In genomic region chr1:160062134-160062533, GRCh38 we compare ENCODE assay signal across 24 cellular contexts. TPM values are rescaled to one million over a fixed set of nuclear protein-coding genes. Genes with fewer than 3 reads are reported as not detected.
DNase-seq lines count a peak whose midpoint lies in the region; ATAC-seq, FAIRE-seq and TF ChIP-seq lines count a peak whose summit lies in the region.
"Had no signal": no experiment of that assay in that cellular context is flagged by ENCODE, and none has a peak within 500 bp of the region (broad histone marks: within the 10 kb centered on the region; RNA-seq: fewer than 3 reads in every experiment).

No MANE protein-coding gene starts in this region.

- H3K9ac ChIP-seq in HepG2 (ENCODE audit: insufficient read depth, low read depth, low read length) = no peak overlapping the region
- H3K9ac ChIP-seq in kidney (ENCODE audit: low read length in 2 of 2) = no peak overlapping the region
- H3K9ac ChIP-seq: BLaER1 treated with 17β-estradiol and CSF1 and Interleukin-3, amounts not matched to agents 10 nM and 100 nM; parathyroid adenoma had no signal

- H3K79me2 ChIP-seq in HepG2 (ENCODE audit: insufficient read depth, low read length) = no peaks in the 10 kb centered on the region
- H3K79me2 ChIP-seq: parathyroid adenoma had no signal

- H3K27ac ChIP-seq in HepG2 (ENCODE audit: extremely low read length, insufficient read depth, low read length) (no peak overlapping the region), right lobe of liver (no peak overlapping the region), kidney (ENCODE audit: low read depth in 2 of 2, low read length in 2 of 2) (peak overlapping the region; percentile 66 to 72), temporal lobe (ENCODE audit: low read depth, low read length) (peak overlapping the region; percentile 98)
- H3K27ac ChIP-seq: ascending aorta; BLaER1 treated with 17β-estradiol and CSF1 and Interleukin-3, amounts not matched to agents 10 nM and 100 nM; parathyroid adenoma; SK-N-MC had no signal

- peaks cover 80% of the 10 kb centered on the region for H3K4me1 ChIP-seq in HepG2 (ENCODE audit: insufficient read depth, low read length)
- H3K4me1 ChIP-seq in right lobe of liver = no peaks in the 10 kb centered on the region
- H3K4me1 ChIP-seq in kidney (ENCODE audit: control insufficient read depth in 1 of 2, insufficient read depth in 1 of 2, low read depth in 1 of 2, low read length in 2 of 2) = peaks cover 4 to 14% of the 10 kb centered on the region in 2 donors
- H3K4me1 ChIP-seq: ascending aorta; BLaER1 treated with 17β-estradiol and CSF1 and Interleukin-3, amounts not matched to agents 10 nM and 100 nM; parathyroid adenoma had no signal

- CTCF ChIA-PET in HepG2 (lab: Yijun Ruan, JAX; ENCODE audit: low intra/inter-chr PET ratio, low total read pairs) = no interaction called here

- BruUV-seq in HepG2 (replicated peaks; lab: Mats Ljungman, UMichigan) = no TSS peak

- intact Hi-C loops in HepG2 (cut with micrococcal nuclease; ENCODE audit: unreplicated experiment) = no loop called here
- intact Hi-C loops in right lobe of liver (cut with DNase I) = no loop called here
- intact Hi-C loops in kidney (cut with DNase I) = no loop called here

- H3K9me3 ChIP-seq in HepG2 (ENCODE audit: low read length) (no peaks in the 10 kb centered on the region), right lobe of liver (no peaks in the 10 kb centered on the region), kidney (ENCODE audit: control insufficient read depth in 1 of 2, low read length in 2 of 2) (no peaks in the 10 kb centered on the region)
- H3K9me3 ChIP-seq: ascending aorta; BLaER1 treated with 17β-estradiol and CSF1 and Interleukin-3, amounts not matched to agents 10 nM and 100 nM; spleen had no signal

- FAIRE-seq in HepG2 (lab: Jason Lieb, UNC) (no peak), kidney (lab: Jason Lieb, UNC) (no peak)
- FAIRE-seq: keratinocyte, urothelium cell line had no signal

- WGBS in HepG2 (ENCODE audit: low lambda C conversion rate) = 80% methylated on average over 1 of the region's 7 CpGs
- whole genome bisulfite sequencing in right lobe of liver (ENCODE audit: insufficient coverage, low coverage, low lambda C conversion rate, missing lambda C conversion rate) = 54% methylated on average over 4 of the region's 7 CpGs

- TF ChIP-seq CTCF in HepG2 (CRISPR knock-in tag; IDR thresholded peaks at IDR 0.05) = no peak
- no peak for TF ChIP-seq CTCF in right lobe of liver (IDR thresholded peaks at IDR 0.05)
- no peak for TF ChIP-seq CTCF in kidney (IDR thresholded peaks at IDR 0.05; ENCODE audit: borderline replicate concordance, extremely low read depth, insufficient read depth)

- no peak for ATAC-seq in HepG2
- ATAC-seq in right lobe of liver = no peak
- ATAC-seq in HG03045 (IDR thresholded peaks at IDR 0.05; ENCODE audit: unreplicated experiment) = no peak
- no peak for ATAC-seq in HG03039 (IDR thresholded peaks at IDR 0.05; ENCODE audit: unreplicated experiment)
- ATAC-seq: PC-3; stimulated activated memory B cell treated with anti-CD40 and anti-IgM and Interleukin-4, amounts not matched to agents 10 μg/mL and 1 μg/mL and 100 μg/mL, for 72 hours had no signal

- TF ChIP-seq POLR2A in HepG2 (IDR thresholded peaks at IDR 0.05; ENCODE audit: insufficient read depth in 1 of 2, low read depth in 2 of 2, low read length in 2 of 2) = no peak
- no peak for TF ChIP-seq POLR2A in right lobe of liver (IDR thresholded peaks at IDR 0.05)

- H3K4me2 ChIP-seq in HepG2 (ENCODE audit: low read depth, low read length) = no peak overlapping the region
- H3K4me2 ChIP-seq: BLaER1 treated with 17β-estradiol and CSF1 and Interleukin-3, amounts not matched to agents 10 nM and 100 nM had no signal

- no peak for TF ChIP-seq EP300 in HepG2 (IDR thresholded peaks at IDR 0.05; ENCODE audit: low read depth in 2 of 2, low read length in 2 of 2)
- TF ChIP-seq EP300 in HepG2 (CRISPR knock-in tag; IDR thresholded peaks at IDR 0.05; ENCODE audit: borderline replicate concordance) = no peak

- H3K36me3 ChIP-seq in HepG2 (replicated peaks in 1 of 2; ENCODE audit: control insufficient read depth in 1 of 2, insufficient read depth in 2 of 2, low read length in 2 of 2) = no peaks in the 10 kb centered on the region
- H3K36me3 ChIP-seq in right lobe of liver = no peaks in the 10 kb centered on the region
- H3K36me3 ChIP-seq in kidney (ENCODE audit: control insufficient read depth in 1 of 2, insufficient read depth in 2 of 2, low read length in 2 of 2) = no peaks in the 10 kb centered on the region
- H3K36me3 ChIP-seq: ascending aorta; BLaER1 treated with 17β-estradiol and CSF1 and Interleukin-3, amounts not matched to agents 10 nM and 100 nM; spleen had no signal

- POLR2A ChIA-PET in HepG2 (lab: Yijun Ruan, JAX) = interaction anchor here (3.0 kb wide), 1 partner anchor 8 kb away, joined by 15 read pairs; no protein-coding TSS in a partner anchor

- DNase-seq in HepG2 (ENCODE audit: low spot score) = no peak
- DNase-seq in right lobe of liver = no peak
- no peak for DNase-seq in kidney
- DNase-seq: 8988T, activated gamma-delta T cell, DMS153, Karpas-422, NCI-H1105, PC-3, spleen, T1000 had no signal

- no peak for TF ChIP-seq RAD21 in HepG2 (CRISPR knock-in tag; IDR thresholded peaks at IDR 0.05)

- H3K4me3 ChIP-seq in HepG2 (replicated peaks in 1 of 3; ENCODE audit: insufficient read depth in 1 of 3, low read depth in 2 of 3, low read length in 3 of 3) (no peak overlapping the region), right lobe of liver (no peak overlapping the region), kidney (ENCODE audit: low read length in 2 of 2) (no peak overlapping the region)
- H3K4me3 ChIP-seq: ascending aorta; BLaER1 treated with 17β-estradiol and CSF1 and Interleukin-3, amounts not matched to agents 10 nM and 100 nM; SK-N-MC; spleen had no signal

- in situ Hi-C loops in HepG2 (cut with HindIII; ENCODE audit: extremely low pct_ligation_motif_present, low pct_unique_long_range_greater_than_20kb) = no loop called here

- H2AFZ ChIP-seq in HepG2 (ENCODE audit: low read length) = no peak overlapping the region
- H2AFZ ChIP-seq: parathyroid adenoma had no signal

- H4K20me1 ChIP-seq in HepG2 (ENCODE audit: insufficient read depth, low read length) = no peaks in the 10 kb centered on the region

- H3K27me3 ChIP-seq in HepG2 (ENCODE audit: control insufficient read depth in 1 of 2, insufficient read depth in 2 of 2, low read length in 2 of 2) (no peaks in the 10 kb centered on the region), right lobe of liver (no peaks in the 10 kb centered on the region)
- H3K27me3 ChIP-seq: ascending aorta; BLaER1 treated with 17β-estradiol and CSF1 and Interleukin-3, amounts not matched to agents 10 nM and 100 nM had no signal

RNA-seq across cellular contexts. Expression of gene KCNJ10, which starts 7.8 kb away (rescaled TPM):
- 4.1 and 4.4 TPM in 2 replicates for total RNA-seq in HepG2 (2016; rRNA removed; fragmentation: Illumina TruSeq; extraction: Trizol)
- total RNA-seq in HepG2 (2016; cell fraction: cytosol; rRNA removed; fragmentation: Illumina TruSeq; extraction: Trizol; ENCODE audit: low read depth) = 1.3 and 1.6 TPM in 2 replicates
- 3.2 and 4.0 TPM in 2 replicates for total RNA-seq in HepG2 (2016; cell fraction: insoluble cytoplasmic fraction; rRNA removed; fragmentation: Illumina TruSeq; extraction: Trizol)
- 3.8 and 4.4 TPM in 2 replicates for total RNA-seq in HepG2 (2016; cell fraction: membrane; rRNA removed; fragmentation: Illumina TruSeq; extraction: Trizol)
- total RNA-seq in HepG2 (2016; cell fraction: nucleus; rRNA removed; fragmentation: Illumina TruSeq; extraction: Trizol) = 8.4 and 9.2 TPM in 2 replicates
- polyA plus RNA-seq in HepG2 (2011; rRNA removed) = 9.9 and 10.3 TPM in 2 replicates
- 5.4 and 7.7 TPM in 2 replicates for polyA plus RNA-seq in HepG2 (2011; cell fraction: cytosol; rRNA removed)
- 16.5 and 20.7 TPM in 2 replicates for polyA plus RNA-seq in HepG2 (2011; cell fraction: nucleus; rRNA removed)
- 3.2 and 4.8 TPM in 2 replicates for polyA plus RNA-seq in HepG2 (2012)
- polyA plus RNA-seq in HepG2 (2016; cell fraction: cytosol; fragmentation: Illumina TruSeq; extraction: Trizol; ENCODE audit: low read depth) = 1.4 and 1.8 TPM in 2 replicates
- polyA plus RNA-seq in HepG2 (2016; cell fraction: insoluble cytoplasmic fraction; fragmentation: Illumina TruSeq; extraction: Trizol; ENCODE audit: low read depth) = 6.3 and 7.5 TPM in 2 replicates
- 3.7 and 3.9 TPM in 2 replicates for polyA plus RNA-seq in HepG2 (2016; cell fraction: membrane; fragmentation: Illumina TruSeq; extraction: Trizol; ENCODE audit: low read depth)
- 20.4 and 22.0 TPM in 2 replicates for polyA plus RNA-seq in HepG2 (2016; cell fraction: nucleus; fragmentation: Illumina TruSeq; extraction: Trizol; ENCODE audit: insufficient read depth, low read depth)
- polyA minus RNA-seq in HepG2 (2011; rRNA and poly(A)+ RNA removed; ENCODE audit: low replicate concordance) = 34.8 TPM in 1 of 2 replicates, not detected in the other
- 4.8 and 5.5 TPM in 2 replicates for polyA minus RNA-seq in HepG2 (2011; cell fraction: cytosol; rRNA and poly(A)+ RNA removed)
- polyA minus RNA-seq in HepG2 (2011; cell fraction: nucleus; rRNA and poly(A)+ RNA removed) = 6.7 and 8.1 TPM in 2 replicates
- total RNA-seq in right lobe of liver = 1 to 10 TPM in 2 of 6 experiments, under 1 TPM in 3, not detected in 1; 0.23 to 3.1 (median 0.31) TPM
- 4.9 TPM for total RNA-seq in kidney
- polyA plus RNA-seq in kidney (ENCODE audit: insufficient read depth, low read depth, low replicate concordance) = 57.6 TPM
- total RNA-seq in temporal lobe = 5.9 TPM
- total RNA-seq: ascending aorta, epithelial cell of proximal tubule, H4, mucosa of gallbladder had no signal
- polyA plus RNA-seq: keratinocyte had no signal

RNA-seq across cellular contexts. Expression of gene KCNJ9, which starts 19.2 kb away (rescaled TPM):
- total RNA-seq in HepG2 (2016; rRNA removed; fragmentation: Illumina TruSeq; extraction: Trizol) = not detected in 2 replicates
- not detected in 2 replicates for total RNA-seq in HepG2 (2016; cell fraction: cytosol; rRNA removed; fragmentation: Illumina TruSeq; extraction: Trizol; ENCODE audit: low read depth)
- not detected in 2 replicates for total RNA-seq in HepG2 (2016; cell fraction: insoluble cytoplasmic fraction; rRNA removed; fragmentation: Illumina TruSeq; extraction: Trizol)
- not detected in 2 replicates for total RNA-seq in HepG2 (2016; cell fraction: membrane; rRNA removed; fragmentation: Illumina TruSeq; extraction: Trizol)
- not detected in 2 replicates for total RNA-seq in HepG2 (2016; cell fraction: nucleus; rRNA removed; fragmentation: Illumina TruSeq; extraction: Trizol)
- not detected in 2 replicates for polyA plus RNA-seq in HepG2 (2011; rRNA removed)
- polyA plus RNA-seq in HepG2 (2011; cell fraction: cytosol; rRNA removed) = 0.01 TPM in 1 of 2 replicates, not detected in the other
- 0.03 and 0.06 TPM in 2 replicates for polyA plus RNA-seq in HepG2 (2011; cell fraction: nucleus; rRNA removed)
- polyA plus RNA-seq in HepG2 (2012) = not detected in 2 replicates
- polyA plus RNA-seq in HepG2 (2016; cell fraction: cytosol; fragmentation: Illumina TruSeq; extraction: Trizol; ENCODE audit: low read depth) = not detected in 2 replicates
- not detected in 2 replicates for polyA plus RNA-seq in HepG2 (2016; cell fraction: insoluble cytoplasmic fraction; fragmentation: Illumina TruSeq; extraction: Trizol; ENCODE audit: low read depth)
- polyA plus RNA-seq in HepG2 (2016; cell fraction: membrane; fragmentation: Illumina TruSeq; extraction: Trizol; ENCODE audit: low read depth) = not detected in 2 replicates
- not detected in 2 replicates for polyA plus RNA-seq in HepG2 (2016; cell fraction: nucleus; fragmentation: Illumina TruSeq; extraction: Trizol; ENCODE audit: insufficient read depth, low read depth)
- polyA minus RNA-seq in HepG2 (2011; rRNA and poly(A)+ RNA removed; ENCODE audit: low replicate concordance) = not detected in 2 replicates
- not detected in 2 replicates for polyA minus RNA-seq in HepG2 (2011; cell fraction: cytosol; rRNA and poly(A)+ RNA removed)
- not detected in 2 replicates for polyA minus RNA-seq in HepG2 (2011; cell fraction: nucleus; rRNA and poly(A)+ RNA removed)
- not detected for total RNA-seq in right lobe of liver
- not detected for total RNA-seq in kidney
- 0.09 TPM for polyA plus RNA-seq in kidney (ENCODE audit: insufficient read depth, low read depth, low replicate concordance)
- total RNA-seq in temporal lobe = 10.6 TPM
- total RNA-seq: epithelial cell of proximal tubule, H4, mucosa of gallbladder, PC-3, spleen had no signal
- polyA plus RNA-seq: keratinocyte, spleen had no signal

RNA-seq across cellular contexts. Expression of gene PIGM, which starts 30.3 kb away (rescaled TPM):
- total RNA-seq in HepG2 (2016; rRNA removed; fragmentation: Illumina TruSeq; extraction: Trizol) = 2.9 and 4.6 TPM in 2 replicates
- 0.53 and 0.61 TPM in 2 replicates for total RNA-seq in HepG2 (2016; cell fraction: cytosol; rRNA removed; fragmentation: Illumina TruSeq; extraction: Trizol; ENCODE audit: low read depth)
- 2.7 and 4.5 TPM in 2 replicates for total RNA-seq in HepG2 (2016; cell fraction: insoluble cytoplasmic fraction; rRNA removed; fragmentation: Illumina TruSeq; extraction: Trizol)
- 1.7 and 2.0 TPM in 2 replicates for total RNA-seq in HepG2 (2016; cell fraction: membrane; rRNA removed; fragmentation: Illumina TruSeq; extraction: Trizol)
- 4.9 and 5.7 TPM in 2 replicates for total RNA-seq in HepG2 (2016; cell fraction: nucleus; rRNA removed; fragmentation: Illumina TruSeq; extraction: Trizol)
- polyA plus RNA-seq in HepG2 (2011; rRNA removed) = 3.4 TPM in 2 replicates
- polyA plus RNA-seq in HepG2 (2011; cell fraction: cytosol; rRNA removed) = 2.0 and 2.9 TPM in 2 replicates
- 2.3 and 3.2 TPM in 2 replicates for polyA plus RNA-seq in HepG2 (2011; cell fraction: nucleus; rRNA removed)
- 3.1 and 4.0 TPM in 2 replicates for polyA plus RNA-seq in HepG2 (2012)
- polyA plus RNA-seq in HepG2 (2016; cell fraction: cytosol; fragmentation: Illumina TruSeq; extraction: Trizol; ENCODE audit: low read depth) = 0.49 and 0.60 TPM in 2 replicates
- polyA plus RNA-seq in HepG2 (2016; cell fraction: insoluble cytoplasmic fraction; fragmentation: Illumina TruSeq; extraction: Trizol; ENCODE audit: low read depth) = 3.1 and 3.3 TPM in 2 replicates
- polyA plus RNA-seq in HepG2 (2016; cell fraction: membrane; fragmentation: Illumina TruSeq; extraction: Trizol; ENCODE audit: low read depth) = 1.3 and 1.6 TPM in 2 replicates
- 7.6 and 8.5 TPM in 2 replicates for polyA plus RNA-seq in HepG2 (2016; cell fraction: nucleus; fragmentation: Illumina TruSeq; extraction: Trizol; ENCODE audit: insufficient read depth, low read depth)
- 0.89 and 4.2 TPM in 2 replicates for polyA minus RNA-seq in HepG2 (2011; rRNA and poly(A)+ RNA removed; ENCODE audit: low replicate concordance)
- polyA minus RNA-seq in HepG2 (2011; cell fraction: cytosol; rRNA and poly(A)+ RNA removed) = 2.1 and 2.4 TPM in 2 replicates
- 4.0 and 5.3 TPM in 2 replicates for polyA minus RNA-seq in HepG2 (2011; cell fraction: nucleus; rRNA and poly(A)+ RNA removed)
- 1 to 10 TPM; 3.3 to 4.7 (median 3.9) TPM for total RNA-seq in right lobe of liver
- total RNA-seq in kidney = 8.5 TPM
- 3.3 TPM for polyA plus RNA-seq in kidney (ENCODE audit: insufficient read depth, low read depth, low replicate concordance)
- 5.9 TPM for total RNA-seq in temporal lobe

RNA-seq across cellular contexts. Expression of gene IGSF8, which starts 36.3 kb away (rescaled TPM):
- total RNA-seq in HepG2 (2016; rRNA removed; fragmentation: Illumina TruSeq; extraction: Trizol) = 8.0 and 24.0 TPM in 2 replicates
- total RNA-seq in HepG2 (2016; cell fraction: cytosol; rRNA removed; fragmentation: Illumina TruSeq; extraction: Trizol; ENCODE audit: low read depth) = 1.8 and 1.9 TPM in 2 replicates
- 7.7 and 25.9 TPM in 2 replicates for total RNA-seq in HepG2 (2016; cell fraction: insoluble cytoplasmic fraction; rRNA removed; fragmentation: Illumina TruSeq; extraction: Trizol)
- 3.4 and 4.0 TPM in 2 replicates for total RNA-seq in HepG2 (2016; cell fraction: membrane; rRNA removed; fragmentation: Illumina TruSeq; extraction: Trizol)
- total RNA-seq in HepG2 (2016; cell fraction: nucleus; rRNA removed; fragmentation: Illumina TruSeq; extraction: Trizol) = 24.1 and 29.5 TPM in 2 replicates
- 41.0 and 52.1 TPM in 2 replicates for polyA plus RNA-seq in HepG2 (2011; rRNA removed)
- polyA plus RNA-seq in HepG2 (2011; cell fraction: cytosol; rRNA removed) = 36.7 and 58.5 TPM in 2 replicates
- polyA plus RNA-seq in HepG2 (2011; cell fraction: nucleus; rRNA removed) = 81.8 and 93.4 TPM in 2 replicates
- polyA plus RNA-seq in HepG2 (2012) = 24.4 and 32.1 TPM in 2 replicates
- polyA plus RNA-seq in HepG2 (2016; cell fraction: cytosol; fragmentation: Illumina TruSeq; extraction: Trizol; ENCODE audit: low read depth) = 1.6 and 1.8 TPM in 2 replicates
- polyA plus RNA-seq in HepG2 (2016; cell fraction: insoluble cytoplasmic fraction; fragmentation: Illumina TruSeq; extraction: Trizol; ENCODE audit: low read depth) = 7.6 and 8.9 TPM in 2 replicates
- polyA plus RNA-seq in HepG2 (2016; cell fraction: membrane; fragmentation: Illumina TruSeq; extraction: Trizol; ENCODE audit: low read depth) = 2.6 and 3.2 TPM in 2 replicates
- polyA plus RNA-seq in HepG2 (2016; cell fraction: nucleus; fragmentation: Illumina TruSeq; extraction: Trizol; ENCODE audit: insufficient read depth, low read depth) = 46.1 TPM in 2 replicates
- polyA minus RNA-seq in HepG2 (2011; rRNA and poly(A)+ RNA removed; ENCODE audit: low replicate concordance) = 27.5 and 60.2 TPM in 2 replicates
- polyA minus RNA-seq in HepG2 (2011; cell fraction: cytosol; rRNA and poly(A)+ RNA removed) = 25.5 and 26.7 TPM in 2 replicates
- 11.6 and 14.0 TPM in 2 replicates for polyA minus RNA-seq in HepG2 (2011; cell fraction: nucleus; rRNA and poly(A)+ RNA removed)
- total RNA-seq in right lobe of liver = 10 to 100 TPM; 27.5 to 45.7 (median 29.4) TPM
- total RNA-seq in kidney = 40.9 TPM
- 47.0 TPM for polyA plus RNA-seq in kidney (ENCODE audit: insufficient read depth, low read depth, low replicate concordance)
- total RNA-seq in temporal lobe = 43.5 TPM

RNA-seq across cellular contexts. Expression of gene ATP1A2, which starts 53.4 kb away (rescaled TPM):
- not detected in 2 replicates for total RNA-seq in HepG2 (2016; rRNA removed; fragmentation: Illumina TruSeq; extraction: Trizol)
- total RNA-seq in HepG2 (2016; cell fraction: cytosol; rRNA removed; fragmentation: Illumina TruSeq; extraction: Trizol; ENCODE audit: low read depth) = not detected in 2 replicates
- 0.02 TPM in 1 of 2 replicates, not detected in the other for total RNA-seq in HepG2 (2016; cell fraction: insoluble cytoplasmic fraction; rRNA removed; fragmentation: Illumina TruSeq; extraction: Trizol)
- 0.03 TPM in 1 of 2 replicates, not detected in the other for total RNA-seq in HepG2 (2016; cell fraction: membrane; rRNA removed; fragmentation: Illumina TruSeq; extraction: Trizol)
- not detected in 2 replicates for total RNA-seq in HepG2 (2016; cell fraction: nucleus; rRNA removed; fragmentation: Illumina TruSeq; extraction: Trizol)
- polyA plus RNA-seq in HepG2 (2011; rRNA removed) = 0.16 TPM in 2 replicates
- 0.04 and 0.16 TPM in 2 replicates for polyA plus RNA-seq in HepG2 (2011; cell fraction: cytosol; rRNA removed)
- polyA plus RNA-seq in HepG2 (2011; cell fraction: nucleus; rRNA removed) = 0.50 and 1.3 TPM in 2 replicates
- 0.16 and 0.95 TPM in 2 replicates for polyA plus RNA-seq in HepG2 (2012)
- not detected in 2 replicates for polyA plus RNA-seq in HepG2 (2016; cell fraction: cytosol; fragmentation: Illumina TruSeq; extraction: Trizol; ENCODE audit: low read depth)
- polyA plus RNA-seq in HepG2 (2016; cell fraction: insoluble cytoplasmic fraction; fragmentation: Illumina TruSeq; extraction: Trizol; ENCODE audit: low read depth) = not detected in 2 replicates
- not detected in 2 replicates for polyA plus RNA-seq in HepG2 (2016; cell fraction: membrane; fragmentation: Illumina TruSeq; extraction: Trizol; ENCODE audit: low read depth)
- not detected in 2 replicates for polyA plus RNA-seq in HepG2 (2016; cell fraction: nucleus; fragmentation: Illumina TruSeq; extraction: Trizol; ENCODE audit: insufficient read depth, low read depth)
- 0.07 and 0.44 TPM in 2 replicates for polyA minus RNA-seq in HepG2 (2011; rRNA and poly(A)+ RNA removed; ENCODE audit: low replicate concordance)
- polyA minus RNA-seq in HepG2 (2011; cell fraction: cytosol; rRNA and poly(A)+ RNA removed) = 0.18 and 0.79 TPM in 2 replicates
- polyA minus RNA-seq in HepG2 (2011; cell fraction: nucleus; rRNA and poly(A)+ RNA removed) = 0.26 and 0.37 TPM in 2 replicates
- 1 to 10 TPM in 1 of 6 experiments, under 1 TPM in 5; 0.22 to 1.7 (median 0.36) TPM for total RNA-seq in right lobe of liver
- 4.1 TPM for total RNA-seq in kidney
- polyA plus RNA-seq in kidney (ENCODE audit: insufficient read depth, low read depth, low replicate concordance) = 5.5 TPM
- total RNA-seq in temporal lobe = 93.2 TPM
- total RNA-seq: epithelial cell of proximal tubule, H4, PC-3 had no signal
- polyA plus RNA-seq: keratinocyte had no signal

Comparison
In these comparisons a context has a peak if more than half of its experiments do, and no peak if none do; other contexts are left out.
1. H3K27ac ChIP-seq: peak in kidney (2 of 2) and temporal lobe (single experiment); none in HepG2 (single experiment) and right lobe of liver (0 of 3).
2. RNA of gene KCNJ9, which starts 19.2 kb away (total RNA-seq): 10.6 TPM in temporal lobe (single experiment); not detected in HepG2, not detected in right lobe of liver and not detected in kidney (single experiment); every median in the first group is over 10 times any median in the second.